In genomic region chr4:177375971-177376370, GRCh38 we compare ENCODE assay signal across 32 cellular contexts.
DNase-seq lines count a peak whose midpoint lies in the region; ATAC-seq and TF ChIP-seq lines count a peak whose summit lies in the region.
"Had no signal": no experiment of that assay in that cellular context is flagged by ENCODE, and none has a peak within 500 bp of the region (broad histone marks: within the 10 kb centered on the region; RNA-seq: fewer than 3 reads in every experiment).

No MANE protein-coding gene starts in this region.

- H3K27me3 ChIP-seq in GM23338 (ENCODE audit: insufficient read depth) (no peaks in the 10 kb centered on the region), sigmoid colon (no peaks in the 10 kb centered on the region)
- H3K27me3 ChIP-seq: heart left ventricle had no signal

- H3K27me3 Mint-ChIP-seq in GM23338 (ENCODE audit: insufficient read depth, low read depth, poor library complexity): peaks cover 1% of the 10 kb centered on the region
- H3K27me3 Mint-ChIP-seq: activated T-helper 17 cell treated with anti-CD3 and anti-CD28 coated beads, Interleukin-2, amount 50 U/mL, for 72 hours; effector memory CD8-positive, alpha-beta T cell had no signal

- H3K27ac ChIP-seq in GM23338 (ENCODE audit: low read depth) (no peak overlapping the region), sigmoid colon (no peak overlapping the region)
- H3K27ac ChIP-seq: heart left ventricle, lower lobe of right lung, RWPE1 had no signal

- H3K9me2 ChIP-seq in GM23338 (ENCODE audit: insufficient read depth): no peaks in the 10 kb centered on the region

- no peaks in the 10 kb centered on the region for H3K9me3 ChIP-seq in sigmoid colon
- H3K9me3 ChIP-seq: heart left ventricle, lower lobe of right lung, mucosa of descending colon had no signal

- H3K4me1 Mint-ChIP-seq in GM23338: peaks cover 16% of the 10 kb centered on the region; the same call in 2 of the 3 replicates
- H3K4me1 Mint-ChIP-seq: activated CD4-positive, alpha-beta memory T cell treated with anti-CD3 and anti-CD28 coated beads, Interleukin-2, amount 10 ng/mL, durations not matched to agents 7 days and 5 days; activated T-helper 17 cell treated with anti-CD3 and anti-CD28 coated beads, Interleukin-2, amount 50 U/mL, for 72 hours; CD14-positive monocyte; stimulated activated effector memory CD8-positive, alpha-beta T cell treated with anti-CD3 and anti-CD28 coated beads, Interleukin-12 subunit alpha, Interleukin-12 subunit beta, amount 100 ng/mL, for 72 hours had no signal

- H3K79me2 ChIP-seq in GM23338 (replicated peaks; ENCODE audit: insufficient read depth): no peaks in the 10 kb centered on the region

- TF ChIP-seq CTCF in GM23338 (conservative IDR thresholded peaks at IDR 0.05; ENCODE audit: low read depth in 2 of 2) (peak in 1 of 2 experiments; percentile 37; a peak in 2 of 4 replicates), epithelial cell of esophagus (IDR thresholded peaks at IDR 0.05; ENCODE audit: insufficient read depth, low read depth, low read length, missing control alignments) (peak; percentile 31), sigmoid colon (IDR thresholded peaks at IDR 0.05) (no peak)

- no peak overlapping the region for H3K27ac Mint-ChIP-seq in GM23338
- H3K27ac Mint-ChIP-seq: activated CD4-positive, alpha-beta memory T cell treated with anti-CD3 and anti-CD28 coated beads, Interleukin-2, amount 10 ng/mL, durations not matched to agents 7 days and 5 days; activated T-helper 17 cell treated with anti-CD3 and anti-CD28 coated beads, Interleukin-2, amount 50 U/mL, for 72 hours; CD14-positive monocyte; effector memory CD8-positive, alpha-beta T cell; stimulated activated effector memory CD8-positive, alpha-beta T cell treated with anti-CD3 and anti-CD28 coated beads, Interleukin-12 subunit alpha, Interleukin-12 subunit beta, amount 100 ng/mL, for 72 hours; T-helper 1 cell treated with Interleukin-12 subunit alpha and Interleukin-12 subunit beta and Interleukin-4 antibody, amounts not matched to agents 30 μg/mL and 1 μg/mL, for 36 hours had no signal

- H3K36me3 ChIP-seq in GM23338 (ENCODE audit: insufficient read depth) (no peaks in the 10 kb centered on the region), sigmoid colon (no peaks in the 10 kb centered on the region)
- H3K36me3 ChIP-seq: heart left ventricle, lower lobe of right lung had no signal

- H3K4me3 ChIP-seq in GM23338: no peak overlapping the region
- no peak overlapping the region for H3K4me3 ChIP-seq in epithelial cell of esophagus (ENCODE audit: low read length)
- no peak overlapping the region for H3K4me3 ChIP-seq in sigmoid colon
- H3K4me3 ChIP-seq: heart left ventricle, lower lobe of right lung, mucosa of descending colon had no signal

- H3K4me3 Mint-ChIP-seq in GM23338: no peak overlapping the region
- H3K4me3 Mint-ChIP-seq: activated CD4-positive, alpha-beta memory T cell treated with anti-CD3 and anti-CD28 coated beads, Interleukin-2, amount 10 ng/mL, durations not matched to agents 7 days and 5 days; activated T-helper 17 cell treated with anti-CD3 and anti-CD28 coated beads, Interleukin-2, amount 50 U/mL, for 72 hours; CD14-positive monocyte; effector memory CD8-positive, alpha-beta T cell; stimulated activated effector memory CD8-positive, alpha-beta T cell treated with anti-CD3 and anti-CD28 coated beads, Interleukin-12 subunit alpha, Interleukin-12 subunit beta, amount 100 ng/mL, for 72 hours; T-helper 1 cell treated with Interleukin-12 subunit alpha and Interleukin-12 subunit beta and Interleukin-4 antibody, amounts not matched to agents 30 μg/mL and 1 μg/mL, for 36 hours had no signal

- DNase-seq in GM23338 (ENCODE audit: low spot score): peak; percentile 34
- peak; percentile 36 for DNase-seq in MV-4-11 (lab: John Stamatoyannopoulos, UW)
- DNase-seq in RPMI7951 (ENCODE audit: low read depth): peak; percentile 22
- no peak for DNase-seq in epithelial cell of esophagus (ENCODE audit: low read depth)
- no peak for DNase-seq in sigmoid colon
- no peak for DNase-seq in DMS114 treated with DMSO at 0.1 percent for 48 hours (lab: John Stamatoyannopoulos, UW; ENCODE audit: unreplicated experiment)
- DNase-seq in LoVo (ENCODE audit: low spot score): no peak
- DNase-seq: activated CD4-positive, alpha-beta memory T cell treated with anti-CD3 and anti-CD28 coated beads, Interleukin-2, amount 10 ng/mL, durations not matched to agents 7 days and 5 days; activated CD4-positive, alpha-beta T cell treated with anti-CD3 and anti-CD28 coated beads for 1 hour; Calu3; caudate nucleus; cortex of kidney; effector memory CD8-positive, alpha-beta T cell; foreskin fibroblast; GOT3; heart left ventricle; kidney glomerular epithelial cell; lower lobe of right lung; mucosa of descending colon; NCI-H1436; NCI-H510A; right cardiac atrium; stimulated activated CD4-positive, alpha-beta T cell treated with anti-CD3 and anti-CD28 coated beads, Interleukin-12 subunit alpha, Interleukin-12 subunit beta, amount 100 ng/mL, for 4 hours; stimulated activated CD4-positive, alpha-beta T cell treated with anti-CD3 and anti-CD28 coated beads, Interleukin-4, amount 100 ng/mL, for 1 hour had no signal

- H3F3A ChIP-seq in GM23338 (replicated peaks; ENCODE audit: low read depth): no peaks in the 10 kb centered on the region

- H3K9me3 Mint-ChIP-seq in GM23338: peaks cover 1% of the 10 kb centered on the region; the same call in 2 of the 3 replicates
- H3K9me3 Mint-ChIP-seq: activated CD4-positive, alpha-beta memory T cell treated with anti-CD3 and anti-CD28 coated beads, Interleukin-2, amount 10 ng/mL, durations not matched to agents 7 days and 5 days; activated naive CD4-positive, alpha-beta T cell treated with anti-CD3 and anti-CD28 coated beads, Interleukin-2, amount 50 U/mL, for 72 hours; activated T-helper 17 cell treated with anti-CD3 and anti-CD28 coated beads, Interleukin-2, amount 50 U/mL, for 72 hours; effector memory CD8-positive, alpha-beta T cell; stimulated activated effector memory CD8-positive, alpha-beta T cell treated with anti-CD3 and anti-CD28 coated beads, Interleukin-12 subunit alpha, Interleukin-12 subunit beta, amount 100 ng/mL, for 72 hours; T-helper 1 cell treated with Interleukin-12 subunit alpha and Interleukin-12 subunit beta and Interleukin-4 antibody, amounts not matched to agents 30 μg/mL and 1 μg/mL, for 36 hours had no signal

- H3K4me1 ChIP-seq in GM23338 (ENCODE audit: insufficient read depth) (peaks cover 5% of the 10 kb centered on the region; the same call in 1 of the 2 replicates), sigmoid colon (no peaks in the 10 kb centered on the region)
- H3K4me1 ChIP-seq: heart left ventricle, lower lobe of right lung had no signal

- no peaks in the 10 kb centered on the region for H4K20me1 ChIP-seq in GM23338 (replicated peaks; ENCODE audit: insufficient read depth)

- TF ChIP-seq EP300 in sigmoid colon (IDR thresholded peaks at IDR 0.05): no peak

- ATAC-seq in GM23338: peak; percentile 41
- ATAC-seq in HG03442 (IDR thresholded peaks at IDR 0.05; ENCODE audit: unreplicated experiment): no peak
- ATAC-seq: activated naive CD4-positive, alpha-beta T cell treated with anti-CD3 and anti-CD28 coated beads, Interleukin-2, amount 50 U/mL, for 72 hours; activated T-helper 17 cell treated with anti-CD3 and anti-CD28 coated beads, Interleukin-2, amount 50 U/mL, for 72 hours; effector memory CD8-positive, alpha-beta T cell; esophagus mucosa; heart left ventricle; lower lobe of right lung; mucosa of descending colon; right cardiac atrium; stimulated activated effector memory CD8-positive, alpha-beta T cell treated with anti-CD3 and anti-CD28 coated beads, Interleukin-12 subunit alpha, Interleukin-12 subunit beta, amount 100 ng/mL, for 72 hours had no signal

- H3K4me2 ChIP-seq in GM23338: no peak overlapping the region

- no peak overlapping the region for H2AFZ ChIP-seq in GM23338

- no peak for TF ChIP-seq POLR2A in sigmoid colon (IDR thresholded peaks at IDR 0.05)

- intact Hi-C loops in sigmoid colon (cut with DNase I): no loop called here

- H3K36me3 Mint-ChIP-seq in GM23338 (ENCODE audit: low read depth): peaks cover 1% of the 10 kb centered on the region; the same call in 2 of the 3 replicates
- H3K36me3 Mint-ChIP-seq: activated naive CD4-positive, alpha-beta T cell treated with anti-CD3 and anti-CD28 coated beads, Interleukin-2, amount 50 U/mL, for 72 hours; CD14-positive monocyte; stimulated activated effector memory CD8-positive, alpha-beta T cell treated with anti-CD3 and anti-CD28 coated beads, Interleukin-12 subunit alpha, Interleukin-12 subunit beta, amount 100 ng/mL, for 72 hours had no signal

- 80% methylated on average over 2 of the region's 2 CpGs for WGBS in sigmoid colon, 2 donors

TF ChIP-seq in GM23338, 12 proteins besides CTCF, POLR2A, EP300 and RAD21:
- no peak for TF ChIP-seq ZNF114 (CRISPR knock-in tag; IDR thresholded peaks at IDR 0.05)

Comparison
In these comparisons a context has a peak if more than half of its experiments do, and no peak if none do; other contexts are left out.
1. DNase-seq: peak in GM23338 (single experiment), MV-4-11 (single experiment) and RPMI7951 (single experiment); none in epithelial cell of esophagus (single experiment), sigmoid colon (single experiment), DMS114 treated with DMSO at 0.1 percent for 48 hours (single experiment) and LoVo (single experiment).